In genomic region chr10:49834201-49834600, GRCh38 we compare ENCODE assay signal across 20 cellular contexts.
"Had no signal": no experiment of that assay in that cellular context is flagged by ENCODE, and none has a peak within 500 bp of the region (broad histone marks: within the 10 kb centered on the region; RNA-seq: fewer than 3 reads in every experiment).

No MANE protein-coding gene starts in this region.

- H3K27me3 Mint-ChIP-seq: naive thymus-derived CD4-positive, alpha-beta T cell had no signal

- FAIRE-seq: endometrium, frontal cortex, small intestine had no signal

- H3K27ac Mint-ChIP-seq: naive thymus-derived CD4-positive, alpha-beta T cell; neural progenitor cell had no signal

- H3K4me3 Mint-ChIP-seq: naive thymus-derived CD4-positive, alpha-beta T cell; neural progenitor cell had no signal

- ATAC-seq: esophagus mucosa; heart left ventricle; left ventricle myocardium superior; naive thymus-derived CD4-positive, alpha-beta T cell; right cardiac atrium had no signal

- DNase-seq: effector memory CD4-positive, alpha-beta T cell; heart left ventricle; hippocampal formation; left colon; left ventricle myocardium superior; mesenchymal stem cell; naive thymus-derived CD4-positive, alpha-beta T cell; nucleus accumbens; ovary; right cardiac atrium; small intestine; stimulated activated CD4-positive, alpha-beta T cell treated with anti-CD3 and anti-CD28 coated beads, Interleukin-12 subunit alpha, Interleukin-12 subunit beta, amount 100 ng/mL, for 4 hours; stimulated activated naive CD4-positive, alpha-beta T cell; stomach; substantia nigra; transverse colon had no signal

- H3K9me3 Mint-ChIP-seq: naive thymus-derived CD4-positive, alpha-beta T cell; neural progenitor cell had no signal
